11 cellular contexts compared by ENCODE assay signal in genomic region chr16:80346160-80346632, GRCh38.
DNase-seq lines count a peak whose midpoint lies in the region; ATAC-seq and TF ChIP-seq lines count a peak whose summit lies in the region.
"Had no signal": no experiment of that assay in that cellular context is flagged by ENCODE, and none has a peak within 500 bp of the region (broad histone marks: within the 10 kb centered on the region; RNA-seq: fewer than 3 reads in every experiment).

No MANE protein-coding gene starts in this region.

- DNase-seq in fibroblast of the aortic adventitia (ENCODE audit: low read depth) (peak; percentile 2), mesothelial cell of epicardium (ENCODE audit: low spot score in 2 of 2, unreplicated experiment in 2 of 2) (no peak), inferior parietal cortex (ENCODE audit: extremely low spot score) (no peak)
- DNase-seq in stimulated activated CD4-positive, alpha-beta T cell treated with anti-CD3 and anti-CD28 coated beads, Interleukin-4, amount 100 ng/mL, for 1 hour: no peak
- DNase-seq in CD4-positive, alpha-beta T cell: no peak
- DNase-seq: left cardiac atrium, transverse colon had no signal

- H3K4me2 ChIP-seq in BLaER1: peak overlapping the region; percentile 72
- H3K4me2 ChIP-seq in KMS-11: peak overlapping the region; percentile 94

- H2AFZ ChIP-seq in KMS-11 (ENCODE audit: low read depth): peak overlapping the region; percentile 36; the same call in 1 of the 2 replicates

- ATAC-seq in GM21447 (IDR thresholded peaks at IDR 0.05; ENCODE audit: unreplicated experiment): peak; percentile 78
- no peak for ATAC-seq in CD4-positive, alpha-beta T cell (ENCODE audit: poor library complexity)
- ATAC-seq: left cardiac atrium had no signal

- peak overlapping the region; percentile 5; the same call in 1 of the 2 replicates for H3K4me3 ChIP-seq in BLaER1
- no peak overlapping the region for H3K4me3 ChIP-seq in KMS-11 (IDR thresholded peaks at IDR 0.05; ENCODE audit: insufficient read depth, low read depth, low read length)
- no peak overlapping the region for H3K4me3 ChIP-seq in fibroblast of the aortic adventitia (ENCODE audit: low read depth, low read length)
- H3K4me3 ChIP-seq: transverse colon had no signal

- H3K27ac ChIP-seq in BLaER1 (no peak overlapping the region), KMS-11 (peak overlapping the region; percentile 100)
- no peak overlapping the region for H3K27ac ChIP-seq in CD4-positive, alpha-beta T cell (ENCODE audit: low read depth, low read length)
- H3K27ac ChIP-seq: transverse colon had no signal

- H3K9me3 Mint-ChIP-seq in mesothelial cell of epicardium: peaks cover 4% of the 10 kb centered on the region
- no peaks in the 10 kb centered on the region for H3K9me3 Mint-ChIP-seq in CD4-positive, alpha-beta T cell

- H3K36me3 Mint-ChIP-seq in mesothelial cell of epicardium: no peaks in the 10 kb centered on the region
- H3K36me3 Mint-ChIP-seq in CD4-positive, alpha-beta T cell (ENCODE audit: low read depth): no peaks in the 10 kb centered on the region

- CTCF ChIA-PET in CD4-positive, alpha-beta T cell (lab: Charles Lee): no interaction called here

- no peaks in the 10 kb centered on the region for H3K79me2 ChIP-seq in KMS-11 (ENCODE audit: insufficient read depth, low read depth)

- H4K20me1 ChIP-seq in BLaER1 (no peaks in the 10 kb centered on the region), KMS-11 (ENCODE audit: insufficient read depth) (no peaks in the 10 kb centered on the region)

- TF ChIP-seq CTCF in KMS-11 (conservative IDR thresholded peaks at IDR 0.05; ENCODE audit: low read depth, low read length): no peak
- no peak for TF ChIP-seq CTCF in fibroblast of the aortic adventitia (IDR thresholded peaks at IDR 0.05; ENCODE audit: insufficient read depth, low read length)
- no peak for TF ChIP-seq CTCF in mesothelial cell of epicardium (IDR thresholded peaks at IDR 0.05; ENCODE audit: unreplicated experiment)
- TF ChIP-seq CTCF in CD4-positive, alpha-beta T cell (IDR thresholded peaks at IDR 0.05): no peak

- no peaks in the 10 kb centered on the region for H3K4me1 Mint-ChIP-seq in mesothelial cell of epicardium
- no peaks in the 10 kb centered on the region for H3K4me1 Mint-ChIP-seq in CD4-positive, alpha-beta T cell (ENCODE audit: low read depth)

- peaks cover 56% of the 10 kb centered on the region for H3K4me1 ChIP-seq in BLaER1
- H3K4me1 ChIP-seq in KMS-11 (ENCODE audit: low read depth, poor library complexity, severe bottlenecking): peaks cover 82% of the 10 kb centered on the region

- no peak overlapping the region for H3K27ac Mint-ChIP-seq in mesothelial cell of epicardium
- H3K27ac Mint-ChIP-seq in CD4-positive, alpha-beta T cell: no peak overlapping the region
- H3K27ac Mint-ChIP-seq: progenitor cell of endocrine pancreas had no signal

- peaks cover 12% of the 10 kb centered on the region for H3K27me3 Mint-ChIP-seq in mesothelial cell of epicardium (ENCODE audit: low read depth)
- H3K27me3 Mint-ChIP-seq in CD4-positive, alpha-beta T cell: no peaks in the 10 kb centered on the region

- H3K36me3 ChIP-seq in BLaER1 (no peaks in the 10 kb centered on the region), KMS-11 (ENCODE audit: insufficient read depth) (no peaks in the 10 kb centered on the region)
- H3K36me3 ChIP-seq: transverse colon had no signal

- intact Hi-C loops in CD4-positive, alpha-beta T cell (cut with DNase I, micrococcal nuclease): no loop called here

- no peaks in the 10 kb centered on the region for H3K27me3 ChIP-seq in BLaER1
- no peaks in the 10 kb centered on the region for H3K27me3 ChIP-seq in KMS-11 (ENCODE audit: insufficient read depth, low read depth)
- peaks cover 4% of the 10 kb centered on the region for H3K27me3 ChIP-seq in CD4-positive, alpha-beta T cell (ENCODE audit: control insufficient read depth, insufficient read depth, low read length)
- H3K27me3 ChIP-seq: transverse colon had no signal

- H3K4me3 Mint-ChIP-seq in mesothelial cell of epicardium: no peak overlapping the region
- no peak overlapping the region for H3K4me3 Mint-ChIP-seq in CD4-positive, alpha-beta T cell

- H3K9me3 ChIP-seq in BLaER1: no peaks in the 10 kb centered on the region
- no peaks in the 10 kb centered on the region for H3K9me3 ChIP-seq in CD4-positive, alpha-beta T cell (ENCODE audit: control insufficient read depth, low read length)
- H3K9me3 ChIP-seq: transverse colon had no signal

- H3K9ac ChIP-seq in BLaER1 (no peak overlapping the region), KMS-11 (peak overlapping the region; percentile 84)

- POLR2A ChIA-PET in CD4-positive, alpha-beta T cell (lab: Charles Lee): no interaction called here
